Comparison of ENCODE assay signal across 1 cellular context in genomic region chr3:132344666-132345280, GRCh38.
TF ChIP-seq lines count a peak whose summit lies in the region.

No MANE protein-coding gene starts in this region.

TF ChIP-seq in HCT116, 20 proteins besides CTCF, POLR2A, EP300 and RAD21 (continued from another document):
- TF ChIP-seq MAX (IDR thresholded peaks at IDR 0.05) (0 out of 2 replicates have a peak, but pooled peaks have one; percentile 17), FOSL1 (IDR thresholded peaks at IDR 0.05; ENCODE audit: low read depth) (peak; percentile 82), REST (IDR thresholded peaks at IDR 0.05; ENCODE audit: low read depth) (no peak)
